Comparison of ENCODE assay signal across 8 cellular contexts in the genomic region with DNA sequence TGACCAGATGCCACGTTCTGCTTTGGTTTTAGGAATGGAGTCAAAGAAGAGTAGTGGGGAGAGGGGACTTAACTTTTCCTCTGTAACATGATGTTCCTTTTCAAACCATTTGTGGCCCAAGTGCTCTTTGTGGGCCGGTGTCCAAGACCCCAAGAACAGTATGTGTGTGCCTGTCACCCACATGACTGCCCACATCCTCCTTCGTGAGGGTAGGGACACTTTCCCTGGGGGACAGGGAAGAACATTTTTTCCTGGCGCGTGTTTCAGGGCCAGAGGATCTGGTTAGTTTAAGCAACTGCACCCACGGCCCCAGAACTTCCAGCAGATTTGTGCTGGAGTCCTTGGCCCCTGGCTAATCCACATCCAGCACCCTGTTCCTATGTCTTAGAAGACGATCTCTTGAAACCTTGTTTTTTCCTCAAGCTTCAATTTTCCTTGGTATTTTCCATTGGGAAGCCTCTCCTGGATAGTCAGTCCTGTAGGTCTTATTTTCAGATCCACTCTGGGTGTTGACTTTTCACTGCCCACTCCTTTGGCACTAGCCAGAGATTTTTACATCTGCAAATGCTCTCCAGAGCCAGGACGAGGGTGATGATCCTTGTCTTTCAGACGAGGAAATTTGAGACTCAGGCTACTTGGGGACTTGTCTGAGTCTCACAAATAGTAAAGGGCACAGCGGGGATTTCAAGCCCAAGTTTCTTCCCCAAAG. TPM values are rescaled to one million over a fixed set of nuclear protein-coding genes. Genes with fewer than 3 reads are reported as not detected.
DNase-seq lines count a peak whose midpoint lies in the region; ATAC-seq, FAIRE-seq and TF ChIP-seq lines count a peak whose summit lies in the region.

No MANE protein-coding gene starts in this region.

- no peak overlapping the region for H3K4me3 ChIP-seq in astrocyte (ENCODE audit: insufficient read depth, low read depth, low read length)

- H3K9ac ChIP-seq in astrocyte (ENCODE audit: low read length), result peak overlapping the region; percentile 85

- H3K27ac ChIP-seq in astrocyte (ENCODE audit: low read depth, low read length), result peak overlapping the region; percentile 94
- peak overlapping the region; percentile 42 for H3K27ac ChIP-seq in temporal lobe (ENCODE audit: low read depth, low read length)

- in situ Hi-C loops in GM13976 (cut with MboI; ENCODE audit: low sequenced_read_pairs, unreplicated experiment), result no loop called here

- FAIRE-seq in astrocyte (lab: Jason Lieb, UNC), result no peak

- no peaks in the 10 kb centered on the region for H3K27me3 ChIP-seq in astrocyte (ENCODE audit: insufficient read depth, low read length)

- no peak for TF ChIP-seq CTCF in astrocyte (IDR thresholded peaks at IDR 0.05; ENCODE audit: insufficient read depth, low read depth, low read length)
- TF ChIP-seq CTCF in GM13976 (IDR thresholded peaks at IDR 0.05; ENCODE audit: borderline replicate concordance, control extremely low read depth, extremely low read depth, insufficient read depth, missing control alignments), result no peak

- no peaks in the 10 kb centered on the region for H3K9me3 ChIP-seq in astrocyte (ENCODE audit: insufficient read depth, low read depth, low read length)

- H3K27ac Mint-ChIP-seq in T-helper 1 cell treated with Interleukin-12 subunit alpha and Interleukin-12 subunit beta and Interleukin-4 antibody, amounts not matched to agents 30 μg/mL and 1 μg/mL, for 36 hours, result peak overlapping the region; percentile 78
- H3K27ac Mint-ChIP-seq in astrocyte (ENCODE audit: unreplicated experiment), result peak overlapping the region; percentile 98

- H3K79me2 ChIP-seq in astrocyte (ENCODE audit: insufficient read depth, low read length), result peaks cover 45% of the 10 kb centered on the region

- H3K4me1 ChIP-seq in astrocyte (ENCODE audit: insufficient read depth, low read length), result peaks cover 33% of the 10 kb centered on the region

- no peaks in the 10 kb centered on the region for H3K9me3 Mint-ChIP-seq in T-helper 1 cell treated with Interleukin-12 subunit alpha and Interleukin-12 subunit beta and Interleukin-4 antibody, amounts not matched to agents 30 μg/mL and 1 μg/mL, for 36 hours
- no peaks in the 10 kb centered on the region for H3K9me3 Mint-ChIP-seq in astrocyte (ENCODE audit: unreplicated experiment)

- H4K20me1 ChIP-seq in astrocyte (ENCODE audit: insufficient read depth, low read length), result peaks cover 72% of the 10 kb centered on the region

- H3K36me3 Mint-ChIP-seq in T-helper 1 cell treated with Interleukin-12 subunit alpha and Interleukin-12 subunit beta and Interleukin-4 antibody, amounts not matched to agents 30 μg/mL and 1 μg/mL, for 36 hours (ENCODE audit: low read depth), result peaks cover 81% of the 10 kb centered on the region
- peaks cover 48% of the 10 kb centered on the region for H3K36me3 Mint-ChIP-seq in astrocyte (ENCODE audit: low read depth, unreplicated experiment)

- ATAC-seq in HG03432 (IDR thresholded peaks at IDR 0.05; ENCODE audit: unreplicated experiment), result no peak

- peak overlapping the region; percentile 59 for H3K4me2 ChIP-seq in astrocyte (ENCODE audit: low read length)

- H3K36me3 ChIP-seq in astrocyte (ENCODE audit: insufficient read depth, low read length), result peaks cover 89% of the 10 kb centered on the region

- H3K4me3 Mint-ChIP-seq in T-helper 1 cell treated with Interleukin-12 subunit alpha and Interleukin-12 subunit beta and Interleukin-4 antibody, amounts not matched to agents 30 μg/mL and 1 μg/mL, for 36 hours, result no peak overlapping the region
- H3K4me3 Mint-ChIP-seq in astrocyte (ENCODE audit: unreplicated experiment), result peak overlapping the region; percentile 54

- DNase-seq in T-helper 1 cell (no peak), astrocyte (ENCODE audit: low read depth) (no peak), medulla oblongata (ENCODE audit: extremely low spot score) (peak; percentile 35), NCI-H146 (lab: John Stamatoyannopoulos, UW) (no peak), GM13976 (ENCODE audit: low spot score) (no peak)

- H2AFZ ChIP-seq in astrocyte (ENCODE audit: low read depth, low read length), result no peak overlapping the region

- peaks cover 71% of the 10 kb centered on the region for H3K4me1 Mint-ChIP-seq in T-helper 1 cell treated with Interleukin-12 subunit alpha and Interleukin-12 subunit beta and Interleukin-4 antibody, amounts not matched to agents 30 μg/mL and 1 μg/mL, for 36 hours (ENCODE audit: low read depth)
- H3K4me1 Mint-ChIP-seq in astrocyte (ENCODE audit: low read depth, unreplicated experiment), result peaks cover 30% of the 10 kb centered on the region

- no peaks in the 10 kb centered on the region for H3K27me3 Mint-ChIP-seq in T-helper 1 cell treated with Interleukin-12 subunit alpha and Interleukin-12 subunit beta and Interleukin-4 antibody, amounts not matched to agents 30 μg/mL and 1 μg/mL, for 36 hours (ENCODE audit: low read depth)
- H3K27me3 Mint-ChIP-seq in astrocyte (ENCODE audit: low read depth, unreplicated experiment), result no peaks in the 10 kb centered on the region

RNA-seq across cellular contexts. Expression of gene CCDC97, which starts 10.8 kb away (rescaled TPM):
- total RNA-seq in astrocyte, result 15.2 and 18.1 TPM in 2 replicates
- 6.4 TPM for total RNA-seq in temporal lobe

RNA-seq across cellular contexts. Expression of gene HNRNPUL1, which starts 35.0 kb away (rescaled TPM):
- total RNA-seq in astrocyte (164 and 174 TPM in 2 replicates), temporal lobe (101 TPM)

RNA-seq across cellular contexts. Expression of gene TGFB1, which starts 54.5 kb away (rescaled TPM):
- total RNA-seq in astrocyte, result 155 and 199 TPM in 2 replicates
- total RNA-seq in temporal lobe, result 2.7 TPM

Comparison
In these comparisons a context has a peak if more than half of its experiments do, and no peak if none do; other contexts are left out.
1. RNA of gene TGFB1, which starts 54.5 kb away (total RNA-seq): 155 to 199 TPM in astrocyte; 2.7 TPM in temporal lobe (single experiment); every median in the first group is over 10 times any median in the second.